ENCODE assay signal across 8 cellular contexts in genomic region chr4:110196206-110196870, GRCh38. TPM values are rescaled to one million over a fixed set of nuclear protein-coding genes. Genes with fewer than 3 reads are reported as not detected.
DNase-seq lines count a peak whose midpoint lies in the region; ATAC-seq and TF ChIP-seq lines count a peak whose summit lies in the region.

No MANE protein-coding gene starts in this region.

- WGBS in esophagus muscularis mucosa: 0% methylated on average over 12 of the region's 58 CpGs

- H3K4me1 ChIP-seq in esophagus muscularis mucosa (peaks cover 10 to 36% (median 24%) of the 10 kb centered on the region in 4 donors), subcutaneous abdominal adipose tissue (ENCODE audit: control insufficient read depth in 5 of 5, insufficient read depth in 5 of 5, low read length in 5 of 5) (peaks cover 0 to 47% (median 34%) of the 10 kb centered on the region in 5 donors)

- peak overlapping the region; percentile 88 to 97 (median 91) for H3K4me3 ChIP-seq in esophagus muscularis mucosa
- H3K4me3 ChIP-seq in subcutaneous abdominal adipose tissue (ENCODE audit: low read depth in 1 of 5, low read length in 5 of 5): peak overlapping the region; percentile 87 to 97 (median 92)

- H3K9me3 ChIP-seq in esophagus muscularis mucosa: no peaks in the 10 kb centered on the region
- H3K9me3 ChIP-seq in subcutaneous abdominal adipose tissue (ENCODE audit: control insufficient read depth in 5 of 5, low read length in 5 of 5): no peaks in the 10 kb centered on the region

- H3K27ac ChIP-seq in esophagus muscularis mucosa (replicated peaks in 1 of 4) (peak overlapping the region; percentile 86 to 92 (median 90)), subcutaneous abdominal adipose tissue (ENCODE audit: low read depth, low read length) (peak overlapping the region; percentile 90)

- H3K27me3 ChIP-seq in esophagus muscularis mucosa: no peaks in the 10 kb centered on the region
- no peaks in the 10 kb centered on the region for H3K27me3 ChIP-seq in subcutaneous abdominal adipose tissue (ENCODE audit: control insufficient read depth in 5 of 5, insufficient read depth in 4 of 5, low read length in 5 of 5)

- peak overlapping the region; percentile 46 to 87 (median 83) for H3K9ac ChIP-seq in subcutaneous abdominal adipose tissue (ENCODE audit: low read length in 5 of 5)

- no peak for TF ChIP-seq CTCF in esophagus muscularis mucosa (IDR thresholded peaks at IDR 0.05)

- peak; percentile 11 for DNase-seq in activated T-cell treated with anti-CD3 and anti-CD28 coated beads for 1 hour (ENCODE audit: low read depth)
- DNase-seq in activated T-cell treated with anti-CD3 and anti-CD28 coated beads for 4 hours: no peak
- DNase-seq in NCI-H69 (lab: John Stamatoyannopoulos, UW): peak; percentile 70
- DNase-seq in activated T-cell treated with anti-CD3 and anti-CD28 coated beads, Interleukin-2, amount 50 U/mL, for 4 hours: peak; percentile 18
- no peak for DNase-seq in esophagus muscularis mucosa (ENCODE audit: extremely low spot score)
- DNase-seq in myocyte (ENCODE audit: low read depth): peak; percentile 55

- H3K27me3 Mint-ChIP-seq in activated T-cell treated with anti-CD3 and anti-CD28 coated beads, Interleukin-2, amount 50 U/mL, for 4 hours (ENCODE audit: low read depth): peaks cover 2% of the 10 kb centered on the region

- no peak for TF ChIP-seq EP300 in esophagus muscularis mucosa (IDR thresholded peaks at IDR 0.05)

- H3K4me1 Mint-ChIP-seq in activated T-cell treated with anti-CD3 and anti-CD28 coated beads, Interleukin-2, amount 50 U/mL, for 4 hours (ENCODE audit: low read depth): peaks cover 25% of the 10 kb centered on the region

- peak overlapping the region; percentile 99 for H3K4me3 Mint-ChIP-seq in activated T-cell treated with anti-CD3 and anti-CD28 coated beads, Interleukin-2, amount 50 U/mL, for 4 hours

- no peaks in the 10 kb centered on the region for H3K9me3 Mint-ChIP-seq in activated T-cell treated with anti-CD3 and anti-CD28 coated beads, Interleukin-2, amount 50 U/mL, for 4 hours

- intact Hi-C loops in esophagus muscularis mucosa (cut with DNase I): no loop called here

- peak; percentile 15 for ATAC-seq in HG02938 (IDR thresholded peaks at IDR 0.05; ENCODE audit: unreplicated experiment)
- peak; percentile 23 to 25 for ATAC-seq in activated T-cell treated with anti-CD3 and anti-CD28 coated beads, Interleukin-2, amount 50 U/mL, for 4 hours

- H3K36me3 ChIP-seq in esophagus muscularis mucosa (no peaks in the 10 kb centered on the region), subcutaneous abdominal adipose tissue (ENCODE audit: control insufficient read depth in 5 of 5, insufficient read depth in 5 of 5, low read length in 5 of 5) (no peaks in the 10 kb centered on the region)

- no peaks in the 10 kb centered on the region for H3K36me3 Mint-ChIP-seq in activated T-cell treated with anti-CD3 and anti-CD28 coated beads, Interleukin-2, amount 50 U/mL, for 4 hours (ENCODE audit: insufficient read depth)

- TF ChIP-seq POLR2A in esophagus muscularis mucosa (IDR thresholded peaks at IDR 0.05; ENCODE audit: low read depth): no peak

RNA-seq across cellular contexts. Expression of gene ELOVL6, which starts 2.1 kb away (rescaled TPM):
- 10 to 100 TPM in 2 of 3 donors, 1 to 10 TPM in 1; 9.3 to 11.2 (median 10.1) TPM for total RNA-seq in activated T-cell treated with anti-CD3 and anti-CD28 coated beads, Interleukin-2, amount 50 U/mL, for 4 hours
- total RNA-seq in esophagus muscularis mucosa (1 to 10 TPM; 1.7 to 3.1 (median 2.3) TPM), myocyte (3.6 and 8.9 TPM in 2 replicates)
- polyA plus RNA-seq in myocyte (2012): 6.0 TPM

Comparison
In these comparisons a context has a peak if more than half of its experiments do, and no peak if none do; other contexts are left out.
1. DNase-seq: peak in activated T-cell treated with anti-CD3 and anti-CD28 coated beads for 1 hour (single experiment), NCI-H69 (single experiment), activated T-cell treated with anti-CD3 and anti-CD28 coated beads, Interleukin-2, amount 50 U/mL, for 4 hours (single experiment) and myocyte (single experiment); none in activated T-cell treated with anti-CD3 and anti-CD28 coated beads for 4 hours (single experiment) and esophagus muscularis mucosa (single experiment).